Comparison of ENCODE assay signal across 26 cellular contexts in genomic region chr2:151880586-151880985, GRCh38.
"Had no signal": no experiment of that assay in that cellular context is flagged by ENCODE, and none has a peak within 500 bp of the region (broad histone marks: within the 10 kb centered on the region; RNA-seq: fewer than 3 reads in every experiment).

No MANE protein-coding gene starts in this region.

- H3K36me3 ChIP-seq: neutrophil, pancreas, right lobe of liver, sigmoid colon, thyroid gland, tibial nerve, upper lobe of left lung, vagina had no signal

- H3K27me3 ChIP-seq: neutrophil, pancreas, right lobe of liver, sigmoid colon, suprapubic skin, testis, thyroid gland, tibial nerve, upper lobe of left lung, vagina had no signal

- DNase-seq: naive thymus-derived CD8-positive, alpha-beta T cell; nephron progenitor cell; nucleus accumbens; pancreas; psoas muscle; right cardiac atrium; right lobe of liver; sigmoid colon; small intestine; stimulated activated CD4-positive, alpha-beta T cell treated with anti-CD3 and anti-CD28 coated beads, Interleukin-15, amount 100 ng/mL, for 24 hours; stimulated activated CD4-positive, alpha-beta T cell treated with anti-CD3 and anti-CD28 coated beads, Interleukin-2, amount 100 ng/mL, for 24 hours; stimulated activated CD4-positive, alpha-beta T cell treated with anti-CD3 and anti-CD28 coated beads, Interleukin-2, amount 100 ng/mL, for 48 hours; stimulated activated CD4-positive, alpha-beta T cell treated with anti-CD3 and anti-CD28 coated beads, Interleukin-4, amount 100 ng/mL, for 24 hours; stimulated activated naive CD4-positive, alpha-beta T cell; stimulated activated naive CD8-positive, alpha-beta T cell treated with anti-CD3 and anti-CD28 coated beads, Interleukin-15, amount 100 ng/mL, for 72 hours; stimulated activated naive CD8-positive, alpha-beta T cell treated with anti-CD3 and anti-CD28 coated beads, Interleukin-15, Interleukin-2, amounts not matched to agents 100 U/mL and 50 U/mL, for 24 hours; testis; thyroid gland; trophoblast cell; upper lobe of left lung had no signal

- H3K4me3 ChIP-seq: pancreas, psoas muscle, right lobe of liver, sigmoid colon, suprapubic skin, testis, thyroid gland, tibial nerve, upper lobe of left lung, vagina had no signal

- H3K27ac ChIP-seq: neutrophil, pancreas, psoas muscle, right lobe of liver, sigmoid colon, suprapubic skin, testis, thyroid gland, tibial nerve, upper lobe of left lung, vagina had no signal

- H3K9me3 ChIP-seq: neutrophil, pancreas, psoas muscle, right lobe of liver, sigmoid colon, suprapubic skin, testis, thyroid gland, tibial nerve, upper lobe of left lung, vagina had no signal

- ATAC-seq: naive thymus-derived CD8-positive, alpha-beta T cell; natural killer cell treated with Interleukin-12 subunit alpha and Interleukin-12 subunit beta and Interleukin-15 and Interleukin-18, amount 100 ng/mL, for 72 hours; pancreas; psoas muscle; right cardiac atrium; right lobe of liver; stimulated activated effector memory CD8-positive, alpha-beta T cell treated with anti-CD3 and anti-CD28 coated beads, Interleukin-12 subunit alpha, Interleukin-12 subunit beta, amount 100 ng/mL, for 72 hours; stimulated activated naive CD8-positive, alpha-beta T cell treated with anti-CD3 and anti-CD28 coated beads, Interleukin-15, amount 100 ng/mL, for 72 hours; stimulated activated naive CD8-positive, alpha-beta T cell treated with anti-CD3 and anti-CD28 coated beads, Interleukin-15, Interleukin-2, amounts not matched to agents 100 U/mL and 50 U/mL, for 24 hours had no signal

- H3K4me1 ChIP-seq: pancreas, right lobe of liver, sigmoid colon, suprapubic skin, testis had no signal
